Comparison of ENCODE assay signal across 21 cellular contexts in genomic region chr14:104473244-104473565, GRCh38.
DNase-seq lines count a peak whose midpoint lies in the region; ATAC-seq and TF ChIP-seq lines count a peak whose summit lies in the region.
"Had no signal": no experiment of that assay in that cellular context is flagged by ENCODE, and none has a peak within 500 bp of the region (broad histone marks: within the 10 kb centered on the region; RNA-seq: fewer than 3 reads in every experiment).

No MANE protein-coding gene starts in this region.

- peaks cover 3% of the 10 kb centered on the region for H3K27me3 ChIP-seq in endodermal cell (ENCODE audit: control insufficient read depth, insufficient read depth, low read length, poor library complexity, severe bottlenecking)

- no peak for ATAC-seq in HG03460 (IDR thresholded peaks at IDR 0.05; ENCODE audit: unreplicated experiment)
- ATAC-seq: GM12878 had no signal

- H3K4me1 ChIP-seq in endodermal cell (ENCODE audit: control insufficient read depth, insufficient read depth, low read length): no peaks in the 10 kb centered on the region

- no peaks in the 10 kb centered on the region for H3K9me3 Mint-ChIP-seq in endodermal cell
- no peaks in the 10 kb centered on the region for H3K9me3 Mint-ChIP-seq in activated T-cell treated with anti-CD3 and anti-CD28 coated beads, Interleukin-2, amount 50 U/mL, for 24 hours

- H3K9ac ChIP-seq in endodermal cell (ENCODE audit: extremely low read depth, low read length, poor library complexity, severe bottlenecking): no peak overlapping the region

- TF ChIP-seq CTCF in endodermal cell (conservative IDR thresholded peaks at IDR 0.05): peak; percentile 67

- no peaks in the 10 kb centered on the region for H3K9me3 ChIP-seq in endodermal cell (ENCODE audit: control insufficient read depth, low read length)

- no peaks in the 10 kb centered on the region for H3K4me1 Mint-ChIP-seq in endodermal cell
- H3K4me1 Mint-ChIP-seq in activated T-cell treated with anti-CD3 and anti-CD28 coated beads, Interleukin-2, amount 50 U/mL, for 24 hours (ENCODE audit: low read depth): no peaks in the 10 kb centered on the region

- no peaks in the 10 kb centered on the region for H3K36me3 ChIP-seq in endodermal cell (ENCODE audit: control insufficient read depth, insufficient read depth, low read length)

- no peak overlapping the region for H3K27ac ChIP-seq in endodermal cell (ENCODE audit: low read depth, low read length)

- DNase-seq in ELF-1 (ENCODE audit: low read depth, low spot score) (peak; percentile 13), SK-N-DZ (ENCODE audit: low spot score) (peak; percentile 4), endodermal cell (peak; percentile 83), islet precursor cell (peak; percentile 51)
- DNase-seq in activated T-cell treated with anti-CD3 and anti-CD28 coated beads, Interleukin-2, amount 50 U/mL, for 1 hour: no peak
- DNase-seq in activated CD8-positive, alpha-beta memory T cell treated with anti-CD3 and anti-CD28 coated beads, Interleukin-2, amount 50 U/mL, for 4 hours: no peak
- DNase-seq in activated T-cell treated with anti-CD3 and anti-CD28 coated beads, Interleukin-2, amount 50 U/mL, for 24 hours: no peak
- DNase-seq: CD4-positive, CD25-positive, alpha-beta regulatory T cell; HFFc6; KBM-7; MV-4-11; NCI-H1105; NCI-H1436 treated with DMSO at 0.1 percent for 48 hours; NCI-H1930; NCI-H2107; NCI-H748 treated with DMSO at 0.1 percent for 48 hours; NK-92 treated with Interleukin-12 subunit alpha and Interleukin-12 subunit beta, amount 100 ng/mL, for 24 hours; Right ventricle myocardium superior; RPMI8226 had no signal

- no peak overlapping the region for H3K27ac Mint-ChIP-seq in endodermal cell
- no peak overlapping the region for H3K27ac Mint-ChIP-seq in activated T-cell treated with anti-CD3 and anti-CD28 coated beads, Interleukin-2, amount 50 U/mL, for 24 hours
- H3K27ac Mint-ChIP-seq: CD4-positive, CD25-positive, alpha-beta regulatory T cell; HFFc6 had no signal

- no peaks in the 10 kb centered on the region for H3K36me3 Mint-ChIP-seq in endodermal cell (ENCODE audit: low read depth)
- no peaks in the 10 kb centered on the region for H3K36me3 Mint-ChIP-seq in activated T-cell treated with anti-CD3 and anti-CD28 coated beads, Interleukin-2, amount 50 U/mL, for 24 hours (ENCODE audit: low read depth)
- H3K36me3 Mint-ChIP-seq: CD4-positive, CD25-positive, alpha-beta regulatory T cell had no signal

- H3K4me3 ChIP-seq in endodermal cell (ENCODE audit: low read length): no peak overlapping the region
- H3K4me3 ChIP-seq: GM12878 had no signal

- WGBS in endodermal cell (ENCODE audit: insufficient coverage in 1 of 2, insufficient read length in 1 of 2), 2 experiments: 89 to 93% methylated on average over 3 to 4 of the region's 4 CpGs

- H3K27me3 Mint-ChIP-seq in endodermal cell (ENCODE audit: insufficient read depth): peaks cover 4% of the 10 kb centered on the region
- peaks cover 5% of the 10 kb centered on the region for H3K27me3 Mint-ChIP-seq in activated T-cell treated with anti-CD3 and anti-CD28 coated beads, Interleukin-2, amount 50 U/mL, for 24 hours
- H3K27me3 Mint-ChIP-seq: CD4-positive, CD25-positive, alpha-beta regulatory T cell had no signal

- H3K4me3 Mint-ChIP-seq in endodermal cell: no peak overlapping the region
- H3K4me3 Mint-ChIP-seq in activated T-cell treated with anti-CD3 and anti-CD28 coated beads, Interleukin-2, amount 50 U/mL, for 24 hours: no peak overlapping the region
- H3K4me3 Mint-ChIP-seq: CD4-positive, CD25-positive, alpha-beta regulatory T cell; HFFc6 had no signal

Comparison
In these comparisons a context has a peak if more than half of its experiments do, and no peak if none do; other contexts are left out.
1. DNase-seq: peak in ELF-1 (single experiment), SK-N-DZ (single experiment), endodermal cell (single experiment) and islet precursor cell (single experiment); none in activated T-cell treated with anti-CD3 and anti-CD28 coated beads, Interleukin-2, amount 50 U/mL, for 1 hour (single experiment), activated CD8-positive, alpha-beta memory T cell treated with anti-CD3 and anti-CD28 coated beads, Interleukin-2, amount 50 U/mL, for 4 hours (single experiment) and activated T-cell treated with anti-CD3 and anti-CD28 coated beads, Interleukin-2, amount 50 U/mL, for 24 hours (single experiment).